In genomic region chr9:123973590-123974223, GRCh38 we compare ENCODE assay signal across 21 cellular contexts. TPM values are rescaled to one million over a fixed set of nuclear protein-coding genes. Genes with fewer than 3 reads are reported as not detected.
DNase-seq lines count a peak whose midpoint lies in the region; ATAC-seq, FAIRE-seq and TF ChIP-seq lines count a peak whose summit lies in the region.
"Had no signal": no experiment of that assay in that cellular context is flagged by ENCODE, and none has a peak within 500 bp of the region (broad histone marks: within the 10 kb centered on the region; RNA-seq: fewer than 3 reads in every experiment).

No MANE protein-coding gene starts in this region.

- H3K56ac ChIP-seq in IMR-90 (ENCODE audit: extremely low read depth, insufficient read depth, low read length): no peak overlapping the region

- H3K23ac ChIP-seq in IMR-90 (ENCODE audit: low read depth, low read length) (no peak overlapping the region), trophoblast cell (ENCODE audit: low read length) (no peak overlapping the region)

- H3K36me3 ChIP-seq in HEK293 (ENCODE audit: control insufficient read depth in 2 of 2, insufficient read depth in 1 of 2, low read length in 2 of 2) (no peaks in the 10 kb centered on the region), IMR-90 (ENCODE audit: control insufficient read depth, insufficient read depth, low read length) (no peaks in the 10 kb centered on the region), K562 (ENCODE audit: control insufficient read depth, insufficient read depth, low read length) (no peaks in the 10 kb centered on the region), trophoblast cell (ENCODE audit: control insufficient read depth in 1 of 2, insufficient read depth in 2 of 2, low read length in 2 of 2) (no peaks in the 10 kb centered on the region), ascending aorta (no peaks in the 10 kb centered on the region)
- H3K36me3 ChIP-seq: BLaER1, HAP-1 had no signal

- no peak for TF ChIP-seq POLR2A in IMR-90 (IDR thresholded peaks at IDR 0.05; ENCODE audit: low read depth, low read length)
- no peak for TF ChIP-seq POLR2A in K562 (conservative IDR thresholded peaks at IDR 0.05)

- TF ChIP-seq CTCF in HEK293 (tag by site-specific recombination; IDR thresholded peaks at IDR 0.05) (no peak), IMR-90 (conservative IDR thresholded peaks at IDR 0.05; ENCODE audit: low read depth, low read length) (no peak), K562 (IDR thresholded peaks at IDR 0.05 in 2 of 3, conservative IDR thresholded peaks at IDR 0.05 in 1 of 3; ENCODE audit: insufficient read depth in 2 of 3, low read depth in 1 of 3, low read length in 3 of 3) (no peak), ascending aorta (IDR thresholded peaks at IDR 0.05) (no peak)

- no peak for ATAC-seq in IMR-90 (ENCODE audit: low read depth)
- no peak for ATAC-seq in K562
- ATAC-seq: CD8-positive, alpha-beta T cell had no signal

- no peak overlapping the region for H3K9ac ChIP-seq in IMR-90 (ENCODE audit: low read depth, low read length)
- no peak overlapping the region for H3K9ac ChIP-seq in K562 (ENCODE audit: insufficient read depth in 1 of 2, low read depth in 2 of 2, low read length in 2 of 2)
- H3K9ac ChIP-seq in trophoblast cell (ENCODE audit: low read length): no peak overlapping the region
- H3K9ac ChIP-seq: BLaER1, GM23248 had no signal

- H3K9me1 ChIP-seq in IMR-90 (ENCODE audit: insufficient read depth, low read length): no peaks in the 10 kb centered on the region
- no peaks in the 10 kb centered on the region for H3K9me1 ChIP-seq in K562 (ENCODE audit: control insufficient read depth, insufficient read depth, low read length)

- H3K79me1 ChIP-seq in IMR-90 (ENCODE audit: low read depth in 1 of 2, low read length in 2 of 2) (no peaks in the 10 kb centered on the region), trophoblast cell (ENCODE audit: low read length) (no peaks in the 10 kb centered on the region)

- H3K14ac ChIP-seq in IMR-90 (replicated peaks; ENCODE audit: low read depth, low read length) (no peak overlapping the region), trophoblast cell (ENCODE audit: low read length) (no peak overlapping the region)

- H4K20me1 ChIP-seq in IMR-90 (ENCODE audit: insufficient read depth, low read length) (0 out of 2 replicates have a peak, but pooled peaks cover 4% of the 10 kb centered on the region), K562 (replicated peaks; ENCODE audit: control insufficient read depth, insufficient read depth, low read length) (no peaks in the 10 kb centered on the region)
- H4K20me1 ChIP-seq: BLaER1 had no signal

- no peak overlapping the region for H2BK12ac ChIP-seq in trophoblast cell (ENCODE audit: low read length)

- TF ChIP-seq EP300 in K562 (IDR thresholded peaks at IDR 0.05; ENCODE audit: low read length): no peak

- DNase-seq in IMR-90: no peak
- no peak for DNase-seq in K562 (ENCODE audit: extremely low read depth in 1 of 4, low spot score in 3 of 4)
- DNase-seq in trophoblast cell: no peak
- DNase-seq in stimulated activated CD4-positive, alpha-beta T cell treated with anti-CD3 and anti-CD28 coated beads, Interleukin-4, amount 100 ng/mL, for 24 hours: no peak
- DNase-seq in ascending aorta (ENCODE audit: low spot score in 2 of 2): no peak
- no peak for DNase-seq in SIG-M5 (lab: John Stamatoyannopoulos, UW)
- DNase-seq: Caco-2; CD4-positive, CD25-positive, alpha-beta regulatory T cell; CD8-positive, alpha-beta T cell; DMS153; DND-41; GM23248 had no signal

- CTCF ChIA-PET in HEK293 (lab: Yijun Ruan, JAX) (no interaction called here), IMR-90 (lab: Yijun Ruan, JAX) (no interaction called here), K562 (lab: Yijun Ruan, JAX; ENCODE audit: low intra/inter-chr PET ratio) (no interaction called here)

- H3K27ac ChIP-seq in HEK293 (ENCODE audit: extremely low read depth, low read depth, low read length) (no peak overlapping the region), IMR-90 (ENCODE audit: insufficient read depth, low read length) (no peak overlapping the region), K562 (ENCODE audit: extremely low read depth, low read depth, low read length) (no peak overlapping the region), trophoblast cell (ENCODE audit: low read depth, low read length) (no peak overlapping the region), ascending aorta (no peak overlapping the region)
- H3K27ac ChIP-seq: BLaER1, C4-2B, GM23248 had no signal

- no peaks in the 10 kb centered on the region for H3K4me1 ChIP-seq in HEK293 (ENCODE audit: control insufficient read depth, insufficient read depth, low read length)
- no peaks in the 10 kb centered on the region for H3K4me1 ChIP-seq in IMR-90 (ENCODE audit: control insufficient read depth, insufficient read depth, low read length)
- H3K4me1 ChIP-seq in K562 (replicated peaks in 1 of 2; ENCODE audit: control insufficient read depth in 2 of 2, insufficient read depth in 2 of 2, low read length in 2 of 2): no peaks in the 10 kb centered on the region
- H3K4me1 ChIP-seq in trophoblast cell (ENCODE audit: control insufficient read depth in 1 of 2, insufficient read depth in 2 of 2, low read length in 2 of 2): no peaks in the 10 kb centered on the region
- no peaks in the 10 kb centered on the region for H3K4me1 ChIP-seq in ascending aorta
- H3K4me1 ChIP-seq: BLaER1, Caco-2, HAP-1 had no signal

- no TSS peak for BruUV-seq in IMR-90 (replicated peaks; lab: Mats Ljungman, UMichigan)
- BruUV-seq in K562 (replicated peaks; lab: Mats Ljungman, UMichigan): no TSS peak

- 87 to 100% methylated on average over 6 to 9 of the region's 9 CpGs for WGBS in IMR-90 (ENCODE audit: extremely low coverage in 2 of 2, insufficient read length in 1 of 2), 2 experiments
- WGBS in K562 (ENCODE audit: insufficient coverage, low coverage, missing lambda C conversion rate): 45% methylated on average over 9 of the region's 9 CpGs
- WGBS in trophoblast cell (ENCODE audit: extremely low coverage, insufficient coverage, insufficient read length): over 99% methylated on average over 7 of the region's 9 CpGs

- H2BK15ac ChIP-seq in IMR-90 (ENCODE audit: low read depth, low read length): no peak overlapping the region

- H3K4me2 ChIP-seq in IMR-90 (ENCODE audit: low read depth, low read length) (no peak overlapping the region), K562 (ENCODE audit: insufficient read depth, low read length) (no peak overlapping the region), trophoblast cell (ENCODE audit: low read length) (no peak overlapping the region)
- H3K4me2 ChIP-seq: BLaER1 had no signal

- H2AFZ ChIP-seq in IMR-90 (replicated peaks; ENCODE audit: low read length, poor library complexity): no peak overlapping the region
- H2AFZ ChIP-seq in K562 (ENCODE audit: low read depth, low read length): no peak overlapping the region
- H2AFZ ChIP-seq in trophoblast cell (ENCODE audit: insufficient read depth, low read length, poor library complexity): no peak overlapping the region
- H2AFZ ChIP-seq: GM23248 had no signal

- H2AK5ac ChIP-seq in IMR-90 (ENCODE audit: low read depth, low read length) (no peak overlapping the region), trophoblast cell (ENCODE audit: low read length) (no peak overlapping the region)

- POLR2A ChIA-PET in HEK293 (lab: Yijun Ruan, JAX): no interaction called here
- POLR2A ChIA-PET in IMR-90 (lab: Charles Lee; ENCODE audit: unreplicated experiment): no interaction called here
- POLR2A ChIA-PET in K562 (lab: Yijun Ruan, JAX): interaction anchor here (0.7 kb wide), 1 partner anchor 1732 kb away, joined by 4 read pairs; no protein-coding TSS in a partner anchor

- no peak overlapping the region for H2AK9ac ChIP-seq in IMR-90 (replicated peaks; ENCODE audit: low read depth, low read length, poor library complexity)

- H3K27me3 ChIP-seq in IMR-90 (ENCODE audit: control insufficient read depth, insufficient read depth, low read length): peaks cover 12% of the 10 kb centered on the region
- peaks cover 0 to 15% of the 10 kb centered on the region in 2 experiments; a peak in 3 of 5 replicates for H3K27me3 ChIP-seq in K562 (ENCODE audit: control insufficient read depth in 2 of 2, insufficient read depth in 2 of 2, low read length in 2 of 2)
- no peaks in the 10 kb centered on the region for H3K27me3 ChIP-seq in trophoblast cell (ENCODE audit: insufficient read depth, low read length)
- H3K27me3 ChIP-seq in ascending aorta: no peaks in the 10 kb centered on the region
- H3K27me3 ChIP-seq: BLaER1 had no signal

- no peak overlapping the region for H4K5ac ChIP-seq in IMR-90 (ENCODE audit: low read depth, low read length)

- no peaks in the 10 kb centered on the region for H3K9me3 ChIP-seq in HEK293 (ENCODE audit: control insufficient read depth, insufficient read depth, low read depth, low read length)
- H3K9me3 ChIP-seq in IMR-90 (ENCODE audit: control insufficient read depth, insufficient read depth, low read length): peaks cover 9% of the 10 kb centered on the region; the same call in 1 of the 2 replicates
- H3K9me3 ChIP-seq in K562 (replicated peaks; ENCODE audit: control insufficient read depth, insufficient read depth, low read depth, low read length): peaks cover 20% of the 10 kb centered on the region; the same call in 1 of the 2 replicates
- H3K9me3 ChIP-seq in trophoblast cell (ENCODE audit: insufficient read depth, low read depth, low read length): peaks cover 16% of the 10 kb centered on the region
- no peaks in the 10 kb centered on the region for H3K9me3 ChIP-seq in ascending aorta
- H3K9me3 ChIP-seq: HAP-1 had no signal

- in situ Hi-C loops in IMR-90 (cut with MboI; ENCODE audit: low sequenced_read_pairs) (no loop called here), K562 (cut with MboI) (no loop called here)

- H4K12ac ChIP-seq in trophoblast cell (ENCODE audit: low read depth, low read length): no peak overlapping the region

- no peaks in the 10 kb centered on the region for H3K79me2 ChIP-seq in K562 (ENCODE audit: control insufficient read depth, insufficient read depth, low read length)
- no peaks in the 10 kb centered on the region for H3K79me2 ChIP-seq in trophoblast cell (ENCODE audit: control insufficient read depth, insufficient read depth, low read length, poor library complexity)

- TF ChIP-seq RAD21 in IMR-90 (IDR thresholded peaks at IDR 0.05; ENCODE audit: low read length) (no peak), K562 (CRISPR knock-in tag; conservative IDR thresholded peaks at IDR 0.05 in 1 of 2, IDR thresholded peaks at IDR 0.05 in 1 of 2) (no peak)

- H4K8ac ChIP-seq in IMR-90 (ENCODE audit: low read depth in 2 of 2, low read length in 2 of 2) (no peak overlapping the region), trophoblast cell (ENCODE audit: low read depth, low read length) (no peak overlapping the region)

- H2BK120ac ChIP-seq in IMR-90 (ENCODE audit: low read depth, low read length) (no peak overlapping the region), trophoblast cell (ENCODE audit: insufficient read depth, low read length, poor library complexity) (no peak overlapping the region)

- H3K18ac ChIP-seq in IMR-90 (ENCODE audit: low read depth, low read length): no peak overlapping the region
- no peak overlapping the region for H3K18ac ChIP-seq in trophoblast cell (ENCODE audit: low read length)

- H2BK20ac ChIP-seq in IMR-90 (ENCODE audit: low read depth, low read length): no peak overlapping the region

- H3K4ac ChIP-seq in IMR-90 (ENCODE audit: low read depth, low read length): no peak overlapping the region
- no peak overlapping the region for H3K4ac ChIP-seq in trophoblast cell (ENCODE audit: low read depth, low read length)

- H2BK5ac ChIP-seq in IMR-90 (ENCODE audit: low read depth, low read length, poor library complexity, severe bottlenecking) (peak overlapping the region; percentile 46), trophoblast cell (ENCODE audit: low read depth, low read length, poor library complexity) (no peak overlapping the region)

- intact Hi-C loops in IMR-90 (cut with micrococcal nuclease) (no loop called here), K562 (cut with micrococcal nuclease) (no loop called here), ascending aorta (cut with DNase I) (no loop called here)

- H3K4me3 ChIP-seq in HEK293 (ENCODE audit: low read depth, low read length): no peak overlapping the region
- H3K4me3 ChIP-seq in IMR-90 (ENCODE audit: insufficient read depth, low read depth, low read length): no peak overlapping the region
- H3K4me3 ChIP-seq in K562: no peak overlapping the region
- H3K4me3 ChIP-seq in trophoblast cell (ENCODE audit: low read depth, low read length): peak overlapping the region; percentile 57
- H3K4me3 ChIP-seq in ascending aorta: no peak overlapping the region
- H3K4me3 ChIP-seq: BLaER1, GM23248, HAP-1 had no signal

- dilution Hi-C loops in IMR-90 (cut with HindIII; ENCODE audit: low sequenced_read_pairs, unreplicated experiment): no loop called here

- H4K91ac ChIP-seq in IMR-90 (ENCODE audit: insufficient read depth, low read depth, low read length): no peak overlapping the region
- H4K91ac ChIP-seq in trophoblast cell (ENCODE audit: low read depth, low read length): no peak overlapping the region

- FAIRE-seq in K562 (lab: Jason Lieb, UNC): no peak
- FAIRE-seq: A204.1, G401.6, GM19239 had no signal

RNA-seq across cellular contexts. Expression of gene LHX2, which starts 37.9 kb away (rescaled TPM):
- total RNA-seq in IMR-90 (2012; rRNA removed) (not detected in 2 replicates), K562 (2014; rRNA removed) (not detected in 2 replicates), K562 (2014; rRNA removed; fragmentation: Illumina TruSeq; extraction: Trizol) (not detected in 2 replicates), K562 (2015; rRNA removed; fragmentation: Illumina TruSeq; extraction: Trizol) (not detected in 2 replicates), K562 (2021) (0.07 TPM in 1 of 2 replicates, not detected in the other), ascending aorta (not detected)
- polyA plus RNA-seq in IMR-90 (2012; rRNA removed) (not detected in 2 replicates), K562 (2011; rRNA removed) (not detected in 2 replicates), K562 (2014; fragmentation: Illumina TruSeq; extraction: Trizol) (not detected in 2 replicates), K562 (2014; fragmentation: Nextera tagmentation; extraction: Ambion mirVana) (not detected), K562 (2014; rRNA removed) (not detected in 2 replicates)
- polyA plus RNA-seq in IMR-90 (2012; cell fraction: cytosol; rRNA removed): not detected in 2 replicates
- not detected in 2 replicates for polyA plus RNA-seq in IMR-90 (2012; cell fraction: nucleus; rRNA removed; ENCODE audit: low replicate concordance)
- total RNA-seq in K562 (2011; cell fraction: chromatin; rRNA removed; ENCODE audit: low replicate concordance): not detected in 2 replicates
- not detected in 2 replicates for total RNA-seq in K562 (2011; cell fraction: nucleolus; rRNA removed)
- total RNA-seq in K562 (2011; cell fraction: nucleoplasm; rRNA removed): not detected in 2 replicates
- polyA plus RNA-seq in K562 (2011; cell fraction: cytosol; rRNA removed): not detected in 2 replicates
- polyA plus RNA-seq in K562 (2011; cell fraction: nucleus; rRNA removed): not detected in 2 replicates
- 0.14 TPM in 1 of 2 replicates, not detected in the other for polyA plus RNA-seq in K562 (2012)
- not detected in 2 replicates for polyA minus RNA-seq in K562 (2011; rRNA and poly(A)+ RNA removed)
- not detected in 2 replicates for polyA minus RNA-seq in K562 (2011; cell fraction: cytosol; rRNA and poly(A)+ RNA removed)
- not detected in 2 replicates for polyA minus RNA-seq in K562 (2011; cell fraction: nucleus; rRNA and poly(A)+ RNA removed)
- polyA plus RNA-seq in trophoblast cell (2013): 0.21 and 0.32 TPM in 2 replicates
- total RNA-seq: B cell; CD4-positive, CD25-positive, alpha-beta regulatory T cell; CD8-positive, alpha-beta T cell; GM23248 had no signal
- polyA plus RNA-seq: AG04450; CD4-positive, CD25-positive, alpha-beta regulatory T cell; GM23248 had no signal

RNA-seq across cellular contexts. Expression of gene DENND1A, which starts 43.8 kb away (rescaled TPM):
- total RNA-seq in IMR-90 (2012; rRNA removed): 21.4 and 27.6 TPM in 2 replicates
- polyA plus RNA-seq in IMR-90 (2012; rRNA removed): 21.2 and 21.4 TPM in 2 replicates
- 14.6 and 25.1 TPM in 2 replicates for polyA plus RNA-seq in IMR-90 (2012; cell fraction: cytosol; rRNA removed)
- 17.5 and 18.6 TPM in 2 replicates for polyA plus RNA-seq in IMR-90 (2012; cell fraction: nucleus; rRNA removed; ENCODE audit: low replicate concordance)
- 113 and 184 TPM in 2 replicates for total RNA-seq in K562 (2011; cell fraction: chromatin; rRNA removed; ENCODE audit: low replicate concordance)
- 47.5 and 54.5 TPM in 2 replicates for total RNA-seq in K562 (2011; cell fraction: nucleolus; rRNA removed)
- total RNA-seq in K562 (2011; cell fraction: nucleoplasm; rRNA removed): 95.0 and 115 TPM in 2 replicates
- 15.6 and 15.7 TPM in 2 replicates for total RNA-seq in K562 (2014; rRNA removed)
- total RNA-seq in K562 (2014; rRNA removed; fragmentation: Illumina TruSeq; extraction: Trizol): 12.8 and 13.3 TPM in 2 replicates
- 10.2 and 12.7 TPM in 2 replicates for total RNA-seq in K562 (2015; rRNA removed; fragmentation: Illumina TruSeq; extraction: Trizol)
- total RNA-seq in K562 (2021): 27.9 and 28.5 TPM in 2 replicates
- polyA plus RNA-seq in K562 (2011; rRNA removed): 29.5 and 41.9 TPM in 2 replicates
- 52.6 and 55.0 TPM in 2 replicates for polyA plus RNA-seq in K562 (2011; cell fraction: cytosol; rRNA removed)
- 45.9 and 63.9 TPM in 2 replicates for polyA plus RNA-seq in K562 (2011; cell fraction: nucleus; rRNA removed)
- 20.1 and 23.6 TPM in 2 replicates for polyA plus RNA-seq in K562 (2012)
- polyA plus RNA-seq in K562 (2014; fragmentation: Illumina TruSeq; extraction: Trizol): 19.1 and 25.8 TPM in 2 replicates
- polyA plus RNA-seq in K562 (2014; fragmentation: Nextera tagmentation; extraction: Ambion mirVana): 1 to 10 TPM; 7.6 to 7.7 TPM
- polyA plus RNA-seq in K562 (2014; rRNA removed): 17.3 and 22.7 TPM in 2 replicates
- polyA minus RNA-seq in K562 (2011; rRNA and poly(A)+ RNA removed): 38.7 and 44.7 TPM in 2 replicates
- polyA minus RNA-seq in K562 (2011; cell fraction: cytosol; rRNA and poly(A)+ RNA removed): 22.0 and 34.3 TPM in 2 replicates
- polyA minus RNA-seq in K562 (2011; cell fraction: nucleus; rRNA and poly(A)+ RNA removed): 28.7 and 29.8 TPM in 2 replicates
- 20.6 and 22.2 TPM in 2 replicates for polyA plus RNA-seq in trophoblast cell (2013)
- total RNA-seq in ascending aorta: 37.3 TPM

Comparison
In these comparisons a context has a peak if more than half of its experiments do, and no peak if none do; other contexts are left out.
1. Of the 44 proteins assayed by ChIP-seq in both K562 and HEK293: peak only in K562: none; only in HEK293: ZNF785; in both: none; in neither: 43.